ENCODE assay signal across 9 cellular contexts in the genomic region with DNA sequence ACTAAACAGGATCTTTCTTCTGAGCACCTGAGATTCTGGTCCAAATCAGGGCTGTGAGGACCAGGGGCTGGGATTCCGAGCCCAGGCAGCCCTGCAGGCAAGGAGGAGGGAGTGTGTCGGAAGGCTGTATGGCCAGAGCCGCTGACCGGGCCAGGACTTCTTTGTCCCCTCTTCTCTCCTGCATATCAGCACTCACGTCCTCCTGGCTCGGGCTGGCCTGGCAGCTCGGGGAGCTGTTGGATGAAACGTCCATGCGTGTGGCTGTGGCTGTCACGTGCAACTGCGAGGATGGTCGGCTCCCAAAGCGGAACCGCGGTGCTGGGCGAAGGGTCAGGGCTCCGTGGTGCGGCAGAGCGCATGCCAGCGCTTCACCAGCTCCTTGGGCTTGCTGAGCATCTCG. TPM values are rescaled to one million over a fixed set of nuclear protein-coding genes. Genes with fewer than 3 reads are reported as not detected.
DNase-seq lines count a peak whose midpoint lies in the region; ATAC-seq, FAIRE-seq and TF ChIP-seq lines count a peak whose summit lies in the region.
"Not testable (repeated sequence)": the region's sequence is repeated elsewhere in the genome, so short reads cannot be mapped to it uniquely, and the experiment has no call there.
"Had no signal": no experiment of that assay in that cellular context is flagged by ENCODE, and none has a peak within 500 bp of the region (broad histone marks: within the 10 kb centered on the region; RNA-seq: fewer than 3 reads in every experiment).

No MANE protein-coding gene starts in this region.

- POLR2A ChIA-PET in WTC11 (lab: Charles Lee): not testable (repeated sequence)

- H3K27ac Mint-ChIP-seq in CD14-positive monocyte (peak overlapping the region; percentile 64 to 90 (median 83)), WTC11 (peak overlapping the region; percentile 84; the same call in 1 of the 2 replicates)
- not testable (repeated sequence) for H3K27ac Mint-ChIP-seq in endodermal cell

- not testable (repeated sequence) for H3K27me3 ChIP-seq in endodermal cell (ENCODE audit: control insufficient read depth, insufficient read depth, low read length, poor library complexity, severe bottlenecking); left ventricle myocardium inferior (ENCODE audit: low read depth)

- not testable (repeated sequence) for H3K27me3 Mint-ChIP-seq in CD14-positive monocyte (ENCODE audit: low read depth in 3 of 3); WTC11 (ENCODE audit: low read depth); endodermal cell (ENCODE audit: insufficient read depth)

- H3K4me1 ChIP-seq in endodermal cell (ENCODE audit: control insufficient read depth, insufficient read depth, low read length); kidney (ENCODE audit: control insufficient read depth in 1 of 2, insufficient read depth in 1 of 2, low read depth in 1 of 2, low read length in 2 of 2): not testable (repeated sequence)
- peaks cover 11% of the 10 kb centered on the region for H3K4me1 ChIP-seq in left ventricle myocardium inferior

- not testable (repeated sequence) for H3K9me3 Mint-ChIP-seq in CD14-positive monocyte, WTC11, endodermal cell

- not testable (repeated sequence) for H3K4me3 ChIP-seq in endodermal cell (ENCODE audit: low read length); left ventricle myocardium inferior; kidney (ENCODE audit: low read length in 2 of 2)

- CTCF ChIA-PET in WTC11 (lab: Charles Lee): not testable (repeated sequence)

- H3K4me3 Mint-ChIP-seq in CD14-positive monocyte, WTC11, endodermal cell: not testable (repeated sequence)

- H3K36me3 Mint-ChIP-seq in CD14-positive monocyte; WTC11; endodermal cell (ENCODE audit: low read depth): not testable (repeated sequence)

- DNase-seq in CD14-positive monocyte (ENCODE audit: low spot score); WTC11 (ENCODE audit: low spot score): not testable (repeated sequence)
- DNase-seq in endodermal cell (peak; percentile 51), cardiac septum (ENCODE audit: low spot score) (peak; percentile 85), left ventricle myocardium inferior (peak; percentile 66), kidney (peak; percentile 65), posterior vena cava (ENCODE audit: low spot score) (peak; percentile 37)

- not testable (repeated sequence) for ATAC-seq in WTC11

- intact Hi-C loops in CD14-positive monocyte (cut with micrococcal nuclease); cardiac septum (cut with DNase I); left ventricle myocardium inferior (cut with micrococcal nuclease); kidney (cut with DNase I); posterior vena cava (cut with DNase I): not testable (repeated sequence)

- not testable (repeated sequence) for H3K9me3 ChIP-seq in endodermal cell (ENCODE audit: control insufficient read depth, low read length); left ventricle myocardium inferior (replicated peaks); kidney (ENCODE audit: control insufficient read depth in 1 of 2, low read length in 2 of 2)

- not testable (repeated sequence) for H3K36me3 ChIP-seq in endodermal cell (ENCODE audit: control insufficient read depth, insufficient read depth, low read length); left ventricle myocardium inferior; kidney (ENCODE audit: control insufficient read depth in 1 of 2, insufficient read depth in 2 of 2, low read length in 2 of 2)

- H3K27ac ChIP-seq in endodermal cell (ENCODE audit: low read depth, low read length); kidney (ENCODE audit: low read depth in 2 of 2, low read length in 2 of 2): not testable (repeated sequence)
- peak overlapping the region; percentile 82 for H3K27ac ChIP-seq in left ventricle myocardium inferior (replicated peaks)

- H3K9ac ChIP-seq in endodermal cell (ENCODE audit: extremely low read depth, low read length, poor library complexity, severe bottlenecking); kidney (ENCODE audit: low read length in 2 of 2): not testable (repeated sequence)

- peaks cover 48% of the 10 kb centered on the region for H3K4me1 Mint-ChIP-seq in CD14-positive monocyte
- H3K4me1 Mint-ChIP-seq in WTC11, endodermal cell: not testable (repeated sequence)

- not testable (repeated sequence) for FAIRE-seq in kidney (lab: Jason Lieb, UNC)

- not testable (repeated sequence) for TF ChIP-seq CTCF in CD14-positive monocyte (IDR thresholded peaks at IDR 0.05); WTC11 (IDR thresholded peaks at IDR 0.05); endodermal cell (conservative IDR thresholded peaks at IDR 0.05); left ventricle myocardium inferior (IDR thresholded peaks at IDR 0.05; ENCODE audit: borderline replicate concordance); kidney (IDR thresholded peaks at IDR 0.05; ENCODE audit: borderline replicate concordance, extremely low read depth, insufficient read depth)

- 86% methylated on average over 13 of the region's 21 CpGs; no CpG with 5 or more reads in 1 of the 2 experiments for WGBS in endodermal cell (ENCODE audit: insufficient coverage in 1 of 2, insufficient read length in 1 of 2), 2 experiments

RNA-seq across cellular contexts. Expression of a gene that starts 11.4 kb away (rescaled TPM):
- polyA plus RNA-seq in CD14-positive monocyte: under 1 TPM in 1 of 2 donors, not detected in 1; 0.08 TPM
- 0.32 to 0.68 TPM (median 0.48 TPM) in 3 replicates for total RNA-seq in WTC11 (2021)
- 1 to 10 TPM in 1 of 2 donors, under 1 TPM in 1; 0.46 to 1.5 TPM for total RNA-seq in endodermal cell
- polyA plus RNA-seq in endodermal cell (2013, experiment 1 of 2): 1.2 TPM
- 1.4 TPM for polyA plus RNA-seq in endodermal cell (2013, experiment 2 of 2)
- 1.6 TPM for total RNA-seq in cardiac septum
- 2.2 TPM for total RNA-seq in left ventricle myocardium inferior
- total RNA-seq in kidney: 1.5 TPM
- polyA plus RNA-seq in kidney (ENCODE audit: insufficient read depth, low read depth, low replicate concordance): 1.3 TPM
- total RNA-seq in posterior vena cava: under 1 TPM; 0.46 to 0.86 TPM
- total RNA-seq: G401 had no signal
- polyA plus RNA-seq: CD8-positive, alpha-beta memory T cell had no signal
